Comparison of ENCODE assay signal across 32 cellular contexts in the genomic region with DNA sequence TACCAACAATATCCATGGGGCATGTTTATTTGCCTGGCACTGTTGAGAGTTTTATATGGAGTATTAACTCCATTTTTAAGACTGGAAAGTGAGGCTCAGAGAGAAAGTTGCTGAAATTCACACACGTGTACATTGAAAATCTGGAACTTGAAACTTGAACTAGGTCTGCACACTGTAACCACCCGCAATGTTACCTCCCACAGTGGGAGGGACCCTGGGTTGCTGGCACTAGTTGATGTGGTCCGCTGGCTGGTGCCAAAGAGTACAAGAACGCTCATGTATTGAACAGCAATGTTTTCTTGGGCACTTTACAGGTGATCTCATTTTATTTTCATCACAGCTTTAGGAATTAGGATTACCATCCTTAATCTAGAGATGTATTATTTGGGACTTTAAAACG.
"Had no signal": no experiment of that assay in that cellular context is flagged by ENCODE, and none has a peak within 500 bp of the region (broad histone marks: within the 10 kb centered on the region; RNA-seq: fewer than 3 reads in every experiment).

No MANE protein-coding gene starts in this region.

- H3K27ac ChIP-seq: ascending aorta, breast epithelium, cardiac muscle cell, colonic mucosa, dorsolateral prefrontal cortex, foreskin keratinocyte, gastrocnemius medialis, heart left ventricle had no signal

- H3K36me3 ChIP-seq: ascending aorta, breast epithelium, cardiac muscle cell, colonic mucosa, gastrocnemius medialis, heart left ventricle had no signal

- H3K9me3 ChIP-seq: ascending aorta, breast epithelium, colonic mucosa, gastrocnemius medialis, heart left ventricle had no signal

- DNase-seq: activated CD4-positive, alpha-beta memory T cell treated with anti-CD3 and anti-CD28 coated beads, Interleukin-2, amount 10 ng/mL, durations not matched to agents 7 days and 5 days; activated CD4-positive, alpha-beta T cell treated with anti-CD3 and anti-CD28 coated beads for 36 hours; activated CD4-positive, alpha-beta T cell treated with anti-CD3 and anti-CD28 coated beads, Interleukin-2, amount 10 ng/mL, durations not matched to agents 7 days and 5 days; activated CD4-positive, alpha-beta T cell treated with anti-CD3 and anti-CD28 coated beads, Interleukin-2, amount 50 U/mL, for 4 hours; activated CD4-positive, CD25-positive, alpha-beta regulatory T cell; activated CD4-positive, CD25-positive, alpha-beta regulatory T cell treated with anti-CD3 and anti-CD28 coated beads, Interleukin-2, amount 50 U/mL, for 72 hours; activated CD8-positive, alpha-beta memory T cell treated with anti-CD3 and anti-CD28 coated beads, Interleukin-2, amount 50 U/mL, for 48 hours; activated gamma-delta T cell; activated naive CD4-positive, alpha-beta T cell; activated naive CD4-positive, alpha-beta T cell treated with anti-CD3 and anti-CD28 coated beads, Interleukin-2, amount 10 ng/mL, durations not matched to agents 7 days and 5 days; activated naive CD8-positive, alpha-beta T cell treated with anti-CD3 and anti-CD28 coated beads, Interleukin-2, amount 10 ng/mL, durations not matched to agents 7 days and 5 days; activated T-cell treated with anti-CD3 and anti-CD28 coated beads for 4 hours; activated T-cell treated with anti-CD3 and anti-CD28 coated beads, Interleukin-2, amount 50 U/mL, for 24 hours; activated T-cell treated with anti-CD3 and anti-CD28 coated beads, Interleukin-2, amount 50 U/mL, for 72 hours; central memory CD4-positive, alpha-beta T cell; cerebellar nuclear complex; colonic mucosa; dorsolateral prefrontal cortex; effector memory CD4-positive, alpha-beta T cell; endodermal cell; foreskin keratinocyte; gastrocnemius medialis; glutamatergic neuron; heart left ventricle; T-helper 1 cell; T-helper 17 cell; T1000 had no signal

- ATAC-seq: activated CD4-positive, alpha-beta T cell treated with anti-CD3 and anti-CD28 coated beads for 36 hours; activated naive CD4-positive, alpha-beta T cell treated with anti-CD3 and anti-CD28 coated beads, Interleukin-2, amount 50 U/mL, for 72 hours; activated T-cell treated with anti-CD3 and anti-CD28 coated beads, Interleukin-2, amount 50 U/mL, for 72 hours; esophagus mucosa; foreskin keratinocyte; gastrocnemius medialis; heart left ventricle; T-helper 17 cell had no signal

- H3K27me3 ChIP-seq: ascending aorta, breast epithelium, cardiac muscle cell, colonic mucosa, foreskin keratinocyte, gastrocnemius medialis, heart left ventricle had no signal

- H3K4me3 ChIP-seq: ascending aorta, breast epithelium, cardiac muscle cell, colonic mucosa, dorsolateral prefrontal cortex, gastrocnemius medialis, heart left ventricle had no signal

- H3K4me1 ChIP-seq: breast epithelium, colonic mucosa, gastrocnemius medialis had no signal
